ENCODE assay signal across 25 cellular contexts in the genomic region with DNA sequence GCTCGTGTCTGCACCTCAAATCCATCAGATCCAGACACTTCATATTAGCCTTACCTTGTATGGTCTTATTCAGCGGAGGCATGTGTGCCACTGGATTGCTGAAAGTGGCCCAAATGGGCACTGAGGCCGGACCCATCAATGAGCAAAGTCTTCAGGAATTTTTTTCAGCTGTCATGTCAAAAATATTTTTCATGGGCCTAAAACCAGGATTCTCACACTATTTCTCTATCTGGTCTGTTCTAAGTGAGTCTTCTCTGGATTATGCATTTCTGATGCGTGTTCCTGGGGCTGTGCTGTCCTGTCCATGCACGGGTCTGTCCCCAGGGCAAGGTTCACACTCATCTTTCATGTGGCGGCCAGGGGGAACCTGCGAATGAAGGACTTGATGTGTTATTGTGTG.
"Had no signal": no experiment of that assay in that cellular context is flagged by ENCODE, and none has a peak within 500 bp of the region (broad histone marks: within the 10 kb centered on the region; RNA-seq: fewer than 3 reads in every experiment).

No MANE protein-coding gene starts in this region.

- H3K9me3 Mint-ChIP-seq: activated CD4-positive, alpha-beta memory T cell treated with anti-CD3 and anti-CD28 coated beads, Interleukin-2, amount 10 ng/mL, durations not matched to agents 7 days and 5 days; effector memory CD8-positive, alpha-beta T cell; natural killer cell treated with Interleukin-12 subunit alpha and Interleukin-12 subunit beta and Interleukin-15 and Interleukin-18, amount 100 ng/mL, for 72 hours had no signal

- H3K36me3 Mint-ChIP-seq: activated naive CD4-positive, alpha-beta T cell treated with anti-CD3 and anti-CD28 coated beads, Interleukin-2, amount 50 U/mL, for 24 hours; natural killer cell treated with Interleukin-12 subunit alpha and Interleukin-12 subunit beta and Interleukin-15 and Interleukin-18, amount 100 ng/mL, for 72 hours; stimulated activated memory B cell treated with anti-CD40 and anti-IgM and Interleukin-4, amounts not matched to agents 10 μg/mL and 1 μg/mL and 100 μg/mL, for 72 hours had no signal

- H3K27me3 ChIP-seq: colonic mucosa, pancreas, upper lobe of left lung had no signal

- H3K9me3 ChIP-seq: colonic mucosa, pancreas, upper lobe of left lung had no signal

- H3K36me3 ChIP-seq: colonic mucosa, left ventricle myocardium inferior, pancreas, upper lobe of left lung had no signal

- H3K27ac Mint-ChIP-seq: activated CD4-positive, alpha-beta memory T cell treated with anti-CD3 and anti-CD28 coated beads, Interleukin-2, amount 10 ng/mL, durations not matched to agents 7 days and 5 days; activated CD4-positive, alpha-beta T cell treated with anti-CD3 and anti-CD28 coated beads, Interleukin-2, amount 10 ng/mL, durations not matched to agents 24 days and 14 days; activated CD8-positive, alpha-beta memory T cell treated with anti-CD3 and anti-CD28 coated beads, Interleukin-2, amount 10 ng/mL, durations not matched to agents 7 days and 5 days; activated naive CD4-positive, alpha-beta T cell treated with anti-CD3 and anti-CD28 coated beads, Interleukin-2, amount 50 U/mL, for 24 hours; effector memory CD8-positive, alpha-beta T cell; natural killer cell treated with Interleukin-12 subunit alpha and Interleukin-12 subunit beta and Interleukin-15 and Interleukin-18, amount 100 ng/mL, for 72 hours; stimulated activated memory B cell treated with anti-CD40 and anti-IgM and Interleukin-4, amounts not matched to agents 10 μg/mL and 1 μg/mL and 100 μg/mL, for 72 hours; T-helper 17 cell had no signal

- H3K4me1 Mint-ChIP-seq: activated CD4-positive, alpha-beta memory T cell treated with anti-CD3 and anti-CD28 coated beads, Interleukin-2, amount 10 ng/mL, durations not matched to agents 7 days and 5 days; activated CD4-positive, alpha-beta T cell treated with anti-CD3 and anti-CD28 coated beads, Interleukin-2, amount 10 ng/mL, durations not matched to agents 24 days and 14 days; activated CD8-positive, alpha-beta memory T cell treated with anti-CD3 and anti-CD28 coated beads, Interleukin-2, amount 10 ng/mL, durations not matched to agents 7 days and 5 days; activated naive CD4-positive, alpha-beta T cell treated with anti-CD3 and anti-CD28 coated beads, Interleukin-2, amount 50 U/mL, for 24 hours; stimulated activated memory B cell treated with anti-CD40 and anti-IgM and Interleukin-4, amounts not matched to agents 10 μg/mL and 1 μg/mL and 100 μg/mL, for 72 hours; T-helper 17 cell had no signal

- H3K4me1 ChIP-seq: colonic mucosa, left ventricle myocardium inferior, pancreas, psoas muscle, upper lobe of left lung had no signal

- ATAC-seq: activated CD8-positive, alpha-beta memory T cell treated with anti-CD3 and anti-CD28 coated beads, Interleukin-2, amount 10 ng/mL, durations not matched to agents 7 days and 5 days; effector memory CD8-positive, alpha-beta T cell; esophagus mucosa; natural killer cell treated with Interleukin-12 subunit alpha and Interleukin-12 subunit beta and Interleukin-15 and Interleukin-18, amount 100 ng/mL, for 72 hours; pancreas; psoas muscle; right cardiac atrium; stimulated activated memory B cell treated with anti-CD40 and anti-IgM and Interleukin-4, amounts not matched to agents 10 μg/mL and 1 μg/mL and 100 μg/mL, for 72 hours; T-helper 17 cell had no signal

- DNase-seq: activated CD4-positive, alpha-beta memory T cell treated with anti-CD3 and anti-CD28 coated beads, Interleukin-2, amount 10 ng/mL, durations not matched to agents 7 days and 5 days; activated CD4-positive, alpha-beta T cell treated with anti-CD3 and anti-CD28 coated beads, Interleukin-2, amount 10 ng/mL, durations not matched to agents 24 days and 14 days; activated CD8-positive, alpha-beta memory T cell treated with anti-CD3 and anti-CD28 coated beads, Interleukin-2, amount 10 ng/mL, durations not matched to agents 7 days and 5 days; activated gamma-delta T cell; activated T-cell treated with anti-CD3 and anti-CD28 coated beads for 4 hours; anterior cingulate cortex; central memory CD4-positive, alpha-beta T cell; colonic mucosa; dorsolateral prefrontal cortex; effector memory CD8-positive, alpha-beta T cell; glutamatergic neuron; hippocampal formation; left ventricle myocardium inferior; midbrain; pancreas; psoas muscle; right cardiac atrium; stimulated activated CD4-positive, alpha-beta T cell treated with anti-CD3 and anti-CD28 coated beads, Interleukin-1b, Interleukin-23, amount 100 ng/mL, for 48 hours; SW 1271; T-helper 17 cell; upper lobe of left lung had no signal

- H3K27ac ChIP-seq: colonic mucosa, dorsolateral prefrontal cortex, left ventricle myocardium inferior, pancreas, psoas muscle, upper lobe of left lung had no signal

- H3K4me3 Mint-ChIP-seq: activated CD4-positive, alpha-beta memory T cell treated with anti-CD3 and anti-CD28 coated beads, Interleukin-2, amount 10 ng/mL, durations not matched to agents 7 days and 5 days; activated CD4-positive, alpha-beta T cell treated with anti-CD3 and anti-CD28 coated beads, Interleukin-2, amount 10 ng/mL, durations not matched to agents 24 days and 14 days; activated CD8-positive, alpha-beta memory T cell treated with anti-CD3 and anti-CD28 coated beads, Interleukin-2, amount 10 ng/mL, durations not matched to agents 7 days and 5 days; activated naive CD4-positive, alpha-beta T cell treated with anti-CD3 and anti-CD28 coated beads, Interleukin-2, amount 50 U/mL, for 24 hours; effector memory CD8-positive, alpha-beta T cell; natural killer cell treated with Interleukin-12 subunit alpha and Interleukin-12 subunit beta and Interleukin-15 and Interleukin-18, amount 100 ng/mL, for 72 hours; stimulated activated memory B cell treated with anti-CD40 and anti-IgM and Interleukin-4, amounts not matched to agents 10 μg/mL and 1 μg/mL and 100 μg/mL, for 72 hours; T-helper 17 cell had no signal

- H3K4me3 ChIP-seq: colonic mucosa, dorsolateral prefrontal cortex, left ventricle myocardium inferior, pancreas, psoas muscle, upper lobe of left lung had no signal
